8 cellular contexts compared by ENCODE assay signal in genomic region chr22:31662668-31663037, GRCh38. TPM values are rescaled to one million over a fixed set of nuclear protein-coding genes. Genes with fewer than 3 reads are reported as not detected.
A peak's percentile ranks its signal among the peaks of the same experiment; 100 is the strongest.
DNase-seq lines count a peak whose midpoint lies in the region; ATAC-seq and TF ChIP-seq lines count a peak whose summit lies in the region.

No MANE protein-coding gene starts in this region.

- H3K79me1 ChIP-seq in H9 (ENCODE audit: insufficient read depth, low read depth, low read length, poor library complexity, severe bottlenecking), result peaks cover 11% of the 10 kb centered on the region

- TF ChIP-seq CTCF in H9 (conservative IDR thresholded peaks at IDR 0.05), result no peak
- TF ChIP-seq CTCF in activated B cell treated with CpG ODN at 0.5 μM for 24 hours (IDR thresholded peaks at IDR 0.05), result no peak
- no peak for TF ChIP-seq CTCF in foreskin keratinocyte (conservative IDR thresholded peaks at IDR 0.05)

- no peaks in the 10 kb centered on the region for H3K36me3 ChIP-seq in skeletal muscle satellite cell (ENCODE audit: insufficient read depth, low read length)

- intact Hi-C loops in activated B cell treated with CpG ODN at 0.5 μM for 24 hours (cut with micrococcal nuclease), result loop anchor here (1.0 to 10.0 kb wide), 5 partner anchors 14 to 812 kb away; partner anchors contain the start of genes FBXO7 and PRR14L

- H3K4me1 Mint-ChIP-seq in H9 (peaks cover 11 to 14% of the 10 kb centered on the region in 2 experiments), activated B cell treated with CpG ODN at 0.5 μM for 24 hours (peaks cover 32% of the 10 kb centered on the region)

- H3K27me3 Mint-ChIP-seq in H9 (ENCODE audit: low read depth) (peaks cover 6% of the 10 kb centered on the region), activated B cell treated with CpG ODN at 0.5 μM for 24 hours (no peaks in the 10 kb centered on the region)

- peak overlapping the region; percentile 16 for H3K18ac ChIP-seq in H9 (ENCODE audit: insufficient read length, low read depth, low read length)

- WGBS in H9 (ENCODE audit: extremely low coverage, insufficient read length, low lambda C conversion rate), result no CpG with 5 or more reads among the region's 8 CpGs

- H3K9me3 Mint-ChIP-seq in H9 (no peaks in the 10 kb centered on the region), activated B cell treated with CpG ODN at 0.5 μM for 24 hours (no peaks in the 10 kb centered on the region)

- H3T11ph ChIP-seq in H9 (ENCODE audit: low read length), result no peak overlapping the region

- H2BK20ac ChIP-seq in H9 (ENCODE audit: low read depth, low read length, poor library complexity, severe bottlenecking), result no peak overlapping the region

- peak overlapping the region; percentile 83 for H3K4me2 ChIP-seq in H9 (ENCODE audit: insufficient read depth, insufficient read length, low read length)
- peak overlapping the region; percentile 80 for H3K4me2 ChIP-seq in skeletal muscle satellite cell (ENCODE audit: low read length)

- no peak overlapping the region for H4K91ac ChIP-seq in H9 (ENCODE audit: insufficient read length, low read depth, low read length)

- no peak overlapping the region for H2BK5ac ChIP-seq in H9 (ENCODE audit: insufficient read length, low read length)

- H3K9ac ChIP-seq in H9 (ENCODE audit: extremely low read depth, insufficient read length, low read length) (peak overlapping the region; percentile 31), skeletal muscle satellite cell (ENCODE audit: low read depth, low read length) (peak overlapping the region; percentile 86)

- no peak overlapping the region for H2BK120ac ChIP-seq in H9 (ENCODE audit: low read depth, low read length, poor library complexity, severe bottlenecking)

- H2BK15ac ChIP-seq in H9 (ENCODE audit: low read depth, low read length), result no peak overlapping the region

- no peak for DNase-seq in H9
- no peak for DNase-seq in activated B cell treated with CpG ODN at 0.5 μM for 24 hours
- no peak for DNase-seq in foreskin keratinocyte
- DNase-seq in cerebellar nuclear complex (lab: John Stamatoyannopoulos, UW), result no peak
- no peak for DNase-seq in NCI-H187 (lab: John Stamatoyannopoulos, UW)
- DNase-seq in NCI-H526 treated with DMSO at 0.1 percent for 48 hours (lab: John Stamatoyannopoulos, UW), result no peak
- no peak for DNase-seq in NCI-H748 (lab: John Stamatoyannopoulos, UW; ENCODE audit: unreplicated experiment)

- no peak overlapping the region for H2AK5ac ChIP-seq in H9 (ENCODE audit: insufficient read length, low read length)

- H2BK12ac ChIP-seq in H9 (ENCODE audit: insufficient read length, low read depth, low read length), result no peak overlapping the region

- H3K36me3 Mint-ChIP-seq in H9 (ENCODE audit: insufficient read depth in 1 of 3, low read depth in 3 of 3) (no peaks in the 10 kb centered on the region), activated B cell treated with CpG ODN at 0.5 μM for 24 hours (ENCODE audit: low read depth) (peaks cover 24% of the 10 kb centered on the region)

- no peak overlapping the region for H4K8ac ChIP-seq in H9 (replicated peaks; ENCODE audit: insufficient read length, low read depth, low read length)

- ATAC-seq in activated B cell treated with CpG ODN at 0.5 μM for 24 hours (ENCODE audit: low read depth), result no peak
- no peak for ATAC-seq in foreskin keratinocyte

- H3K14ac ChIP-seq in H9 (ENCODE audit: insufficient read depth, low read length), result 0 out of 2 replicates have a peak overlapping the region, but pooled peaks have one; percentile 22

- H3K9me3 ChIP-seq in H9 (ENCODE audit: control insufficient read depth, low read depth, low read length) (no peaks in the 10 kb centered on the region), skeletal muscle satellite cell (replicated peaks; ENCODE audit: low read length) (no peaks in the 10 kb centered on the region)

- POLR2A ChIA-PET in activated B cell treated with CpG ODN at 0.5 μM for 24 hours (lab: Charles Lee), result interaction anchor here (0.6 to 3.8 kb wide), 14 partner anchors 9 to 373 kb away, joined by 3 to 41 read pairs (median 9); partner anchors contain the start of genes DEPDC5 and PATZ1

- CTCF ChIA-PET in activated B cell treated with CpG ODN at 0.5 μM for 24 hours (lab: Charles Lee), result interaction anchor here (1.8 to 2.1 kb wide), 3 partner anchors 15 to 307 kb away, joined by 4 to 9 read pairs (median 9); no protein-coding TSS in a partner anchor

- H3K4me3 Mint-ChIP-seq in H9 (peak overlapping the region; percentile 91 to 99), activated B cell treated with CpG ODN at 0.5 μM for 24 hours (peak overlapping the region; percentile 96)

- no peak overlapping the region for H2AFZ ChIP-seq in H9 (ENCODE audit: low read length)

- H3K4me1 ChIP-seq in H9 (ENCODE audit: insufficient read depth, low read length), result no peaks in the 10 kb centered on the region
- peaks cover 19% of the 10 kb centered on the region for H3K4me1 ChIP-seq in foreskin keratinocyte
- H3K4me1 ChIP-seq in skeletal muscle satellite cell (ENCODE audit: control insufficient read depth, insufficient read depth, low read length), result peaks cover 20% of the 10 kb centered on the region

- H3K23ac ChIP-seq in H9 (ENCODE audit: insufficient read length, low read depth, low read length), result no peak overlapping the region

- peak overlapping the region; percentile 94 for H3K4me3 ChIP-seq in skeletal muscle satellite cell (ENCODE audit: low read length)

- peak overlapping the region in 2 of 3 experiments; percentile 82 to 98; a peak in 4 of 7 replicates for H3K27ac Mint-ChIP-seq in H9
- H3K27ac Mint-ChIP-seq in activated B cell treated with CpG ODN at 0.5 μM for 24 hours, result peak overlapping the region; percentile 91

- no peaks in the 10 kb centered on the region for H4K20me1 ChIP-seq in H9 (ENCODE audit: control insufficient read depth, insufficient read depth, insufficient read length)

- no peak overlapping the region for H4K5ac ChIP-seq in H9 (ENCODE audit: insufficient read length, low read depth, low read length)

- H3K79me2 ChIP-seq in H9 (ENCODE audit: insufficient read depth, low read length), result peaks cover 28% of the 10 kb centered on the region; the same call in 1 of the 2 replicates

- no peak overlapping the region for H3K4ac ChIP-seq in H9 (ENCODE audit: low read depth, low read length)

- H3K27me3 ChIP-seq in H9 (ENCODE audit: insufficient read depth, low read length) (no peaks in the 10 kb centered on the region), foreskin keratinocyte (no peaks in the 10 kb centered on the region), skeletal muscle satellite cell (ENCODE audit: control insufficient read depth, insufficient read depth, low read length) (no peaks in the 10 kb centered on the region)

- H3K27ac ChIP-seq in H9 (ENCODE audit: insufficient read length, low read depth, low read length), result no peak overlapping the region
- peak overlapping the region; percentile 99 for H3K27ac ChIP-seq in foreskin keratinocyte

- peaks cover 3% of the 10 kb centered on the region for H3K23me2 ChIP-seq in H9 (ENCODE audit: insufficient read length, low read depth, low read length, poor library complexity, severe bottlenecking)

- H3K56ac ChIP-seq in H9 (ENCODE audit: insufficient read length, low read depth, low read length), result no peak overlapping the region

RNA-seq across cellular contexts. Expression of gene PISD, which starts 0.6 kb away (rescaled TPM):
- total RNA-seq in H9 (2021) (55.9 and 62.0 TPM in 2 replicates), activated B cell treated with CpG ODN at 0.5 μM for 24 hours (53.7 and 61.6 TPM in 2 replicates), foreskin keratinocyte (37.7 and 39.8 TPM in 2 replicates)
- polyA plus RNA-seq in foreskin keratinocyte, result 28.0 and 34.0 TPM in 2 replicates
- total RNA-seq in skeletal muscle satellite cell (2012; rRNA removed), result 28.4 and 44.6 TPM in 2 replicates
